ENCODE assay signal across 23 cellular contexts in genomic region chrX:12309040-12309732, GRCh38.
DNase-seq lines count a peak whose midpoint lies in the region; ATAC-seq and TF ChIP-seq lines count a peak whose summit lies in the region.
"Had no signal": no experiment of that assay in that cellular context is flagged by ENCODE, and none has a peak within 500 bp of the region (broad histone marks: within the 10 kb centered on the region; RNA-seq: fewer than 3 reads in every experiment).

No MANE protein-coding gene starts in this region.

- TF ChIP-seq CTCF in LNCaP clone FGC (IDR thresholded peaks at IDR 0.05; ENCODE audit: control insufficient read depth, extremely low read depth, insufficient read depth) (no peak), GM13976 (IDR thresholded peaks at IDR 0.05; ENCODE audit: borderline replicate concordance, control extremely low read depth, extremely low read depth, insufficient read depth, missing control alignments) (no peak)

- peak; percentile 60 for DNase-seq in COR-L47 (lab: John Stamatoyannopoulos, UW)
- peak; percentile 50 for DNase-seq in LNCaP clone FGC (ENCODE audit: low read depth)
- peak; percentile 87 for DNase-seq in NCI-H69 (lab: John Stamatoyannopoulos, UW)
- DNase-seq in kidney tubule cell (ENCODE audit: low spot score), result peak; percentile 7
- DNase-seq in activated CD4-positive, alpha-beta T cell treated with anti-CD3 and anti-CD28 coated beads for 4 hours, result no peak
- no peak for DNase-seq in Right ventricle myocardium inferior (ENCODE audit: missing footprints)
- DNase-seq in GM13976 (ENCODE audit: low spot score), result no peak
- DNase-seq: activated CD8-positive, alpha-beta memory T cell treated with anti-CD3 and anti-CD28 coated beads for 24 hours; activated naive CD4-positive, alpha-beta T cell; activated T-cell treated with anti-CD3 and anti-CD28 coated beads, Interleukin-2, amount 50 U/mL, for 24 hours; cortex of kidney; gastrocnemius medialis; KG1; midbrain; natural killer cell; NCI-H1930; retina; SIG-M5 had no signal

- no peak overlapping the region for H3K4me3 ChIP-seq in LNCaP clone FGC (ENCODE audit: low read depth, low read length)
- H3K4me3 ChIP-seq: BLaER1 treated with 17β-estradiol and CSF1 and Interleukin-3, amounts not matched to agents 10 nM and 100 nM; cardiac muscle cell; gastrocnemius medialis had no signal

- intact Hi-C loops in Right ventricle myocardium inferior (cut with DNase I), result no loop called here

- in situ Hi-C loops in GM13976 (cut with MboI; ENCODE audit: low sequenced_read_pairs, unreplicated experiment), result loop anchor here (10.0 kb wide), 1 partner anchor 64 kb away; no protein-coding TSS in a partner anchor

- ATAC-seq in GM18519 (IDR thresholded peaks at IDR 0.05; ENCODE audit: low FRiP score, unreplicated experiment), result no peak
- no peak for ATAC-seq in Right ventricle myocardium inferior
- ATAC-seq: activated CD4-positive, CD25-positive, alpha-beta regulatory T cell treated with anti-CD3 and anti-CD28 coated beads, Interleukin-2, amount 50 U/mL, for 24 hours; gastrocnemius medialis; natural killer cell; Panc1 had no signal

Comparison
In these comparisons a context has a peak if more than half of its experiments do, and no peak if none do; other contexts are left out.
1. DNase-seq: peak in COR-L47 (single experiment), LNCaP clone FGC (single experiment), NCI-H69 (single experiment) and kidney tubule cell (single experiment); none in activated CD4-positive, alpha-beta T cell treated with anti-CD3 and anti-CD28 coated beads for 4 hours (0 of 2), Right ventricle myocardium inferior (single experiment) and GM13976 (single experiment).